25 cellular contexts compared by ENCODE assay signal in the genomic region with DNA sequence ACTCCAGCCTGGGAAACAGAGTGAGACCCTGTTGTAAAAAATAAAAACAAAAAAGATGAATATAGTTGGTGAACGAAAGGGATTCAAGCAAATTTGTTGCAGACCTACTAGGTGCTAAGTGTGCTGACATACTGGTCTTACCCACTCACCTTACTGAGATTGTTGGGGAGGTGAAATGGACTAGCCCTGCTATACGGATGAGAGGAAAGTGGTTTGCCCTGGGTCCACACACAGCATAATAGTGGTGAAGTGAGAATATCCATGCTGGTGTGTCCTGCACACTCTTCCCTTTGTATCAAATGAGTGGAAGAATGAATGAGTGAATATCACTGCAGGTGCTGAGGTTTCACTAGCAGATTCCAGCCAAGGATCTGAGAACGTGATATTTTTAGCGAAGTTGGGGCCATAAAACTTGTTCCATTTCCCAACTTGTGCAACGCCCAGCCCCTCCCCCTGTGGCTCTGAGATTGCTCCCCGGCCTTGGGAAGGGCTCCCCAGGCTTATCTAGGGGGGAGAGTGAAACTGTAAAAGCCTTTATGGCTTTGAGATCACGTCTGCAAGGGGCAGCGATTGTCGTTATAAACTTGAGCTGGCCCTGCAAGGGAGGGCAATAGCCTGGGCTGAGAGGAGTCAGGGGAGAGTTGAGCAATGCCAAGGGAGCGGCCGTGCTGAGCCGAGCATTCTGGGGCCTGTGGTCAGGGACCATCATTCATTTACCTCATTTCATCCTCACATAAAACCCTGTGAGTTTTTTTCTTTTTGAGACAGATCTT. TPM values are rescaled to one million over a fixed set of nuclear protein-coding genes. Genes with fewer than 3 reads are reported as not detected.
DNase-seq lines count a peak whose midpoint lies in the region; ATAC-seq and TF ChIP-seq lines count a peak whose summit lies in the region.
"Had no signal": no experiment of that assay in that cellular context is flagged by ENCODE, and none has a peak within 500 bp of the region (broad histone marks: within the 10 kb centered on the region; RNA-seq: fewer than 3 reads in every experiment).

No MANE protein-coding gene starts in this region.

- peak overlapping the region in 2 of 5 donors; percentile 15 to 26 for H3K27ac ChIP-seq in adrenal gland
- H3K27ac ChIP-seq in mucosa of rectum (ENCODE audit: low read depth in 2 of 2, low read length in 2 of 2) = peak overlapping the region; percentile 82 to 93
- H3K27ac ChIP-seq in prostate gland = no peak overlapping the region
- H3K27ac ChIP-seq: cardiac muscle cell, dorsolateral prefrontal cortex, lower lobe of right lung had no signal

- CTCF ChIA-PET in Calu3 (lab: Charles Lee) = interaction anchor here (0.7 kb wide), 1 partner anchor 101 kb away, joined by 3 read pairs; no protein-coding TSS in a partner anchor

- TF ChIP-seq CTCF in NB4 (IDR thresholded peaks at IDR 0.05; ENCODE audit: low read depth, low read length) (no peak), adrenal gland (IDR thresholded peaks at IDR 0.05) (no peak), prostate gland (IDR thresholded peaks at IDR 0.05) (no peak), Calu3 (IDR thresholded peaks at IDR 0.05; ENCODE audit: unreplicated experiment) (no peak)

- intact Hi-C loops in adrenal gland (cut with DNase I) (no loop called here), prostate gland (cut with DNase I) (no loop called here), Calu3 (cut with micrococcal nuclease; ENCODE audit: unreplicated experiment) (no loop called here)

- 29 to 37% (median 31%) methylated on average over 7 to 12 of the region's 12 CpGs for WGBS in adrenal gland, 4 donors
- 23% methylated on average over 12 of the region's 12 CpGs for whole genome bisulfite sequencing in prostate gland

- H3K4me1 ChIP-seq in adrenal gland (replicated peaks in 1 of 2) = peaks cover 0 to 9% of the 10 kb centered on the region in 2 donors
- peaks cover 22 to 50% of the 10 kb centered on the region in 2 donors for H3K4me1 ChIP-seq in mucosa of rectum (ENCODE audit: control insufficient read depth in 2 of 2, insufficient read depth in 2 of 2, low read length in 2 of 2)
- no peaks in the 10 kb centered on the region for H3K4me1 ChIP-seq in prostate gland (replicated peaks)
- H3K4me1 ChIP-seq: lower lobe of right lung had no signal

- no peak overlapping the region for H3K4me3 Mint-ChIP-seq in Calu3 (ENCODE audit: low read depth, unreplicated experiment)
- H3K4me3 Mint-ChIP-seq: CD4-positive, CD25-positive, alpha-beta regulatory T cell; GM23338; naive thymus-derived CD4-positive, alpha-beta T cell had no signal

- no peaks in the 10 kb centered on the region for H3K4me1 Mint-ChIP-seq in Calu3 (ENCODE audit: low read depth, unreplicated experiment)
- H3K4me1 Mint-ChIP-seq: CD4-positive, CD25-positive, alpha-beta regulatory T cell; GM23338; naive thymus-derived CD4-positive, alpha-beta T cell had no signal

- no TSS peak for BruUV-seq in Calu3 (replicated peaks; lab: Mats Ljungman, UMichigan)

- no peaks in the 10 kb centered on the region for H3K9me3 Mint-ChIP-seq in Calu3 (ENCODE audit: low read depth, unreplicated experiment)
- H3K9me3 Mint-ChIP-seq: activated T-helper 2 cell treated with anti-CD3 and anti-CD28 coated beads, Interferon-gamma antibody, Interleukin-2, Interleukin-4, amounts not matched to agents 10 μg/mL and 5 μg/mL and 100 μg/mL, durations not matched to agents 14 hours and 24 hours and 36 hours; CD4-positive, CD25-positive, alpha-beta regulatory T cell; GM23338 had no signal

- no peaks in the 10 kb centered on the region for H3K9me3 ChIP-seq in adrenal gland (replicated peaks in 1 of 3)
- no peaks in the 10 kb centered on the region for H3K9me3 ChIP-seq in mucosa of rectum (ENCODE audit: control insufficient read depth in 2 of 2, low read length in 2 of 2)
- no peaks in the 10 kb centered on the region for H3K9me3 ChIP-seq in prostate gland
- H3K9me3 ChIP-seq: lower lobe of right lung had no signal

- H3K27me3 Mint-ChIP-seq in Calu3 (ENCODE audit: unreplicated experiment) = peaks cover 26% of the 10 kb centered on the region

- TF ChIP-seq POLR2A in NB4 (IDR thresholded peaks at IDR 0.05; ENCODE audit: extremely low read depth, insufficient read length) = no peak
- no peak for TF ChIP-seq POLR2A in adrenal gland (IDR thresholded peaks at IDR 0.05)
- no peak for TF ChIP-seq POLR2A in prostate gland (IDR thresholded peaks at IDR 0.05)

- peak overlapping the region; percentile 49 to 74 for H3K9ac ChIP-seq in mucosa of rectum (ENCODE audit: low read depth in 1 of 2, low read length in 2 of 2)

- H3K36me3 Mint-ChIP-seq in Calu3 (ENCODE audit: insufficient read depth, unreplicated experiment) = no peaks in the 10 kb centered on the region
- H3K36me3 Mint-ChIP-seq: CD4-positive, CD25-positive, alpha-beta regulatory T cell; naive thymus-derived CD4-positive, alpha-beta T cell had no signal

- DNase-seq in AG20443 (ENCODE audit: low spot score) = peak; percentile 48
- peak; percentile 86 for DNase-seq in NB4 (ENCODE audit: low read depth)
- DNase-seq in adrenal gland = peak; percentile 35 to 76 (median 60)
- DNase-seq in prostate gland (ENCODE audit: low spot score) = no peak
- no peak for DNase-seq in Calu3
- DNase-seq in NCI-H1694 (lab: John Stamatoyannopoulos, UW) = no peak
- DNase-seq: activated CD4-positive, alpha-beta T cell treated with anti-CD3 and anti-CD28 coated beads for 48 hours; CD4-positive, CD25-positive, alpha-beta regulatory T cell; DMS79 treated with DMSO at 0.1 percent for 48 hours; dorsolateral prefrontal cortex; erythroblast; lower lobe of right lung; MM.1S; naive thymus-derived CD4-positive, alpha-beta T cell; NCI-H2029 treated with DMSO at 0.1 percent for 48 hours; NCI-H524; posterior cingulate gyrus; stimulated activated CD4-positive, alpha-beta T cell treated with anti-CD3 and anti-CD28 coated beads, Interleukin-12 subunit alpha, Interleukin-12 subunit beta, amount 100 ng/mL, for 4 hours; SW 1271 had no signal

- H3K27ac Mint-ChIP-seq in Calu3 (ENCODE audit: unreplicated experiment) = no peak overlapping the region
- H3K27ac Mint-ChIP-seq: activated T-helper 2 cell treated with anti-CD3 and anti-CD28 coated beads, Interferon-gamma antibody, Interleukin-2, Interleukin-4, amounts not matched to agents 10 μg/mL and 5 μg/mL and 100 μg/mL, durations not matched to agents 14 hours and 24 hours and 36 hours; CD4-positive, CD25-positive, alpha-beta regulatory T cell; GM23338; naive thymus-derived CD4-positive, alpha-beta T cell had no signal

- H3K27me3 ChIP-seq in adrenal gland (no peaks in the 10 kb centered on the region), mucosa of rectum (ENCODE audit: control insufficient read depth in 2 of 2, insufficient read depth in 2 of 2, low read length in 2 of 2) (peaks cover 0 to 2% of the 10 kb centered on the region in 2 donors), prostate gland (replicated peaks; ENCODE audit: insufficient read depth) (no peaks in the 10 kb centered on the region)
- H3K27me3 ChIP-seq: cardiac muscle cell, dorsolateral prefrontal cortex had no signal

- ATAC-seq in GM18502 (IDR thresholded peaks at IDR 0.05; ENCODE audit: poor library complexity, unreplicated experiment) = no peak
- ATAC-seq: GM23338; naive thymus-derived CD4-positive, alpha-beta T cell; Panc1 had no signal

- H3K36me3 ChIP-seq in adrenal gland (replicated peaks in 1 of 2) = no peaks in the 10 kb centered on the region
- no peaks in the 10 kb centered on the region for H3K36me3 ChIP-seq in mucosa of rectum (ENCODE audit: control insufficient read depth in 2 of 2, insufficient read depth in 2 of 2, low read length in 2 of 2)
- H3K36me3 ChIP-seq in prostate gland = no peaks in the 10 kb centered on the region
- H3K36me3 ChIP-seq: cardiac muscle cell, lower lobe of right lung had no signal

- H3K4me3 ChIP-seq in NB4 (ENCODE audit: low read depth, low read length) = peak overlapping the region; percentile 23
- no peak overlapping the region for H3K4me3 ChIP-seq in adrenal gland
- peak overlapping the region; percentile 8 to 19 for H3K4me3 ChIP-seq in mucosa of rectum (ENCODE audit: low read length in 2 of 2)
- H3K4me3 ChIP-seq in prostate gland = no peak overlapping the region
- H3K4me3 ChIP-seq: cardiac muscle cell, dorsolateral prefrontal cortex, GM23338, lower lobe of right lung had no signal

RNA-seq across cellular contexts. Expression of gene TTPAL, which starts 33.2 kb away (rescaled TPM):
- total RNA-seq in adrenal gland = 10 to 100 TPM in 7 of 8 donors, 1 to 10 TPM in 1; 8.7 to 17.8 (median 13.4) TPM
- 1 to 10 TPM; 4.2 to 8.5 (median 5.9) TPM for polyA plus RNA-seq in adrenal gland
- 10 to 100 TPM; 11.8 to 14.8 TPM for total RNA-seq in prostate gland
- 39.9 and 42.2 TPM in 2 replicates for total RNA-seq in Calu3 (2022)

Comparison
In these comparisons a context has a peak if more than half of its experiments do, and no peak if none do; other contexts are left out.
1. DNase-seq: peak in AG20443 (single experiment), NB4 (single experiment) and adrenal gland (7 of 7); none in prostate gland (single experiment), Calu3 (single experiment) and NCI-H1694 (single experiment).
2. H3K4me3 ChIP-seq: peak in NB4 (single experiment) and mucosa of rectum (2 of 2); none in adrenal gland (0 of 4) and prostate gland (0 of 2).
3. H3K27ac ChIP-seq: peak in mucosa of rectum (2 of 2); none in prostate gland (0 of 2).